Comparison of ENCODE assay signal across 2 cellular contexts in the genomic region with DNA sequence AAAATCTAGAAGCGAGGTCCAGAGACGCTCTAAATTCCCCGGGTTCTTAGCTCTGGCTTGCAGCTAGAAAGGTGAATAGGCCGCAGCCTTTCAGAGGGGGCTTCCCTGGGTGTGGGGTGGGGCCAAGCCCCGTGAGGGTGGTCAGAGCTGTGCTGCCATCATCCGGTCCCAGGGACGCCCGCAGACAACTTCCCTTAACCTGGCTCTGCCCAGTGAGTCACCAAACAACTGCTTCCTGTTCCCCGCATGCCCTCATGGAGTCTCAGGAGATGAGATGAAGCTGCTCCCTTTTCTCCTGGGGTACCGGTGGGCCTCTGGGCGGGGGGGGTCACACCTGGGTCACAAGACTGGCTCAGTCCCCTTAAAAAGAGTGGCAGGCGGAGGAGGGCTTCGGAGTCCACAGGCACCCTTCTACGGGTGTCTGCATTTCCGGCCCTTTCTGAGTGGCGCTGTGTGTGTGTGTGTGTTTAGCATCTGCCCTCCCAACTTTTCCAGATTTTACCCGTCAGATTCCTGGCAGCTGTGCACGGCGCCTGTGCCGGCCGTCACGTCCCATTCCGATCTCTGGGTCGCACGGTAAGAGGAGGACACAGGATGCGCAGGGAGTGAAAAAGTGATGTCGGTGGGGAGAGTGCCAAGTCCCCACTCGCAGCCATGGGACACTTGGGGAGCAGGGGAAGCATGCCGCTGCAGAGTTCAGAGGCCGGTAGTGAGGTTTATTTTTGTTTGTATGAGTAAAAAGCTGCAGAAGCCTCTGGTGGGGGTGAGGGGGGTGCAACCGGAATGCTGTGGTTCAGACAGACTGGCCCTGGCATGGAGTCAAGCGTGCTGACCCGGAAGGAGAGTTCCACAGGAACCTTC.
TF ChIP-seq lines count a peak whose summit lies in the region.

No MANE protein-coding gene starts in this region.

TF ChIP-seq in liver, 16 proteins besides CTCF, POLR2A, EP300 and RAD21:
- TF ChIP-seq EGR1 (IDR thresholded peaks at IDR 0.05; ENCODE audit: low read depth in 2 of 2): no peak
- TF ChIP-seq SP1 (IDR thresholded peaks at IDR 0.05): peak; percentile 35
- TF ChIP-seq YY1 (IDR thresholded peaks at IDR 0.05): peak; percentile 29
- TF ChIP-seq TAF1 (conservative IDR thresholded peaks at IDR 0.05): no peak
- peak in 1 of 2 donors; percentile 60 for TF ChIP-seq RXRA (IDR thresholded peaks at IDR 0.05)
- no peak for TF ChIP-seq HNF4G (IDR thresholded peaks at IDR 0.05)
- TF ChIP-seq FOXA1 (IDR thresholded peaks at IDR 0.05): no peak
- peak; percentile 89 for TF ChIP-seq NR2F2 (IDR thresholded peaks at IDR 0.05)
- TF ChIP-seq GABPA (IDR thresholded peaks at IDR 0.05 in 1 of 2, conservative IDR thresholded peaks at IDR 0.05 in 1 of 2): no peak
- TF ChIP-seq, protein P1, sequence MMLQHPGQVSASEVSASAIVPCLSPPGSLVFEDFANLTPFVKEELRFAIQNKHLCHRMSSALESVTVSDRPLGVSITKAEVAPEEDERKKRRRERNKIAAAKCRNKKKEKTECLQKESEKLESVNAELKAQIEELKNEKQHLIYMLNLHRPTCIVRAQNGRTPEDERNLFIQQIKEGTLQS (IDR thresholded peaks at IDR 0.05): no peak
- TF ChIP-seq, protein P2, sequence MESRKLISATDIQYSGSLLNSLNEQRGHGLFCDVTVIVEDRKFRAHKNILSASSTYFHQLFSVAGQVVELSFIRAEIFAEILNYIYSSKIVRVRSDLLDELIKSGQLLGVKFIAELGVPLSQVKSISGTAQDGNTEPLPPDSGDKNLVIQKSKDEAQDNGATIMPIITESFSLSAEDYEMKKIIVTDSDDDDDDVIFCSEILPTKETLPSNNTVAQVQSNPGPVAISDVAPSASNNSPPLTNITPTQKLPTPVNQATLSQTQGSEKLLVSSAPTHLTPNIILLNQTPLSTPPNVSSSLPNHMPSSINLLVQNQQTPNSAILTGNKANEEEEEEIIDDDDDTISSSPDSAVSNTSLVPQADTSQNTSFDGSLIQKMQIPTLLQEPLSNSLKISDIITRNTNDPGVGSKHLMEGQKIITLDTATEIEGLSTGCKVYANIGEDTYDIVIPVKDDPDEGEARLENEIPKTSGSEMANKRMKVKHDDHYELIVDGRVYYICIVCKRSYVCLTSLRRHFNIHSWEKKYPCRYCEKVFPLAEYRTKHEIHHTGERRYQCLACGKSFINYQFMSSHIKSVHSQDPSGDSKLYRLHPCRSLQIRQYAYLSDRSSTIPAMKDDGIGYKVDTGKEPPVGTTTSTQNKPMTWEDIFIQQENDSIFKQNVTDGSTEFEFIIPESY (IDR thresholded peaks at IDR 0.05): no peak
- peak in 1 of 2 donors; percentile 17 for TF ChIP-seq JUND (IDR thresholded peaks at IDR 0.05)
- TF ChIP-seq, protein P3, sequence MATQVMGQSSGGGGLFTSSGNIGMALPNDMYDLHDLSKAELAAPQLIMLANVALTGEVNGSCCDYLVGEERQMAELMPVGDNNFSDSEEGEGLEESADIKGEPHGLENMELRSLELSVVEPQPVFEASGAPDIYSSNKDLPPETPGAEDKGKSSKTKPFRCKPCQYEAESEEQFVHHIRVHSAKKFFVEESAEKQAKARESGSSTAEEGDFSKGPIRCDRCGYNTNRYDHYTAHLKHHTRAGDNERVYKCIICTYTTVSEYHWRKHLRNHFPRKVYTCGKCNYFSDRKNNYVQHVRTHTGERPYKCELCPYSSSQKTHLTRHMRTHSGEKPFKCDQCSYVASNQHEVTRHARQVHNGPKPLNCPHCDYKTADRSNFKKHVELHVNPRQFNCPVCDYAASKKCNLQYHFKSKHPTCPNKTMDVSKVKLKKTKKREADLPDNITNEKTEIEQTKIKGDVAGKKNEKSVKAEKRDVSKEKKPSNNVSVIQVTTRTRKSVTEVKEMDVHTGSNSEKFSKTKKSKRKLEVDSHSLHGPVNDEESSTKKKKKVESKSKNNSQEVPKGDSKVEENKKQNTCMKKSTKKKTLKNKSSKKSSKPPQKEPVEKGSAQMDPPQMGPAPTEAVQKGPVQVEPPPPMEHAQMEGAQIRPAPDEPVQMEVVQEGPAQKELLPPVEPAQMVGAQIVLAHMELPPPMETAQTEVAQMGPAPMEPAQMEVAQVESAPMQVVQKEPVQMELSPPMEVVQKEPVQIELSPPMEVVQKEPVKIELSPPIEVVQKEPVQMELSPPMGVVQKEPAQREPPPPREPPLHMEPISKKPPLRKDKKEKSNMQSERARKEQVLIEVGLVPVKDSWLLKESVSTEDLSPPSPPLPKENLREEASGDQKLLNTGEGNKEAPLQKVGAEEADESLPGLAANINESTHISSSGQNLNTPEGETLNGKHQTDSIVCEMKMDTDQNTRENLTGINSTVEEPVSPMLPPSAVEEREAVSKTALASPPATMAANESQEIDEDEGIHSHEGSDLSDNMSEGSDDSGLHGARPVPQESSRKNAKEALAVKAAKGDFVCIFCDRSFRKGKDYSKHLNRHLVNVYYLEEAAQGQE (IDR thresholded peaks at IDR 0.05): no peak
- no peak for TF ChIP-seq HNF4A (conservative IDR thresholded peaks at IDR 0.05)
- no peak for TF ChIP-seq FOXA2 (IDR thresholded peaks at IDR 0.05)
- TF ChIP-seq, protein P4, sequence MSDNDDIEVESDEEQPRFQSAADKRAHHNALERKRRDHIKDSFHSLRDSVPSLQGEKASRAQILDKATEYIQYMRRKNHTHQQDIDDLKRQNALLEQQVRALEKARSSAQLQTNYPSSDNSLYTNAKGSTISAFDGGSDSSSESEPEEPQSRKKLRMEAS (IDR thresholded peaks at IDR 0.05): no peak

TF ChIP-seq in HepG2, 621 proteins besides CTCF, POLR2A, EP300 and RAD21:
- TF ChIP-seq DNMT1 (CRISPR knock-in tag; IDR thresholded peaks at IDR 0.05) (no peak), NCOA1 (CRISPR knock-in tag; IDR thresholded peaks at IDR 0.05) (no peak)
